Comparison of ENCODE assay signal across 21 cellular contexts in the genomic region with DNA sequence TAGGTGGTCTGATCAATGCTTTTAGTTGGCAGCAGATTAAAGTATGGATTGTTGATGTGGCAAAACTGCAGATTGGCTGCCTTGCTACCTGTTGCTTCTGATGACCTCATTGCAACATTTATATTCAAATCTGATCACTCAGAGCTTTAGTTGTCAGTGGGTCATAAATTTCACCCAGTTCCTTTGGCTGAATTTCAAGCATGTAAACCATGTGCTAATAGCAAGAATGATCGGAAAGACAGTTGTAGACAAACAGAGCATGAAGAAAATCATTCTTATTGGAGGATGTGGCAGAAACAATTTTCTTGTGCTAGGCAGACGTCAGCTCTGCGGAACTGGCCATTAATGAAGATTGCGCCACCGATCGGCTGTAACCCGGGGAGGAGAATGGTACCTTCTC.
DNase-seq lines count a peak whose midpoint lies in the region.
"Had no signal": no experiment of that assay in that cellular context is flagged by ENCODE, and none has a peak within 500 bp of the region (broad histone marks: within the 10 kb centered on the region; RNA-seq: fewer than 3 reads in every experiment).

No MANE protein-coding gene starts in this region.

- DNase-seq in M059J (ENCODE audit: low read depth) (peak; percentile 20), NCI-H226 (peak; percentile 61), kidney glomerular epithelial cell (lab: John Stamatoyannopoulos, UW) (peak; percentile 56), middle frontal gyrus (ENCODE audit: extremely low spot score, low spot score) (no peak), dedifferentiated amniotic fluid mesenchymal stem cell (ENCODE audit: extremely low spot score) (no peak)
- no peak for DNase-seq in activated CD4-positive, alpha-beta T cell treated with anti-CD3 and anti-CD28 coated beads for 48 hours
- DNase-seq: 8988T; ACHN; BE2C; C1 segment of cervical spinal cord; CD4-positive, alpha-beta memory T cell; CD4-positive, CD25-positive, alpha-beta regulatory T cell; CD8-positive, alpha-beta memory T cell; COR-L47; DMS 273 treated with DMSO at 0.1 percent for 48 hours; DMS153; DMS53; DMS79; DND-41; EL; GDM1 had no signal

Comparison
In these comparisons a context has a peak if more than half of its experiments do, and no peak if none do; other contexts are left out.
1. DNase-seq: peak in M059J (single experiment), NCI-H226 (single experiment) and kidney glomerular epithelial cell (single experiment); none in activated CD4-positive, alpha-beta T cell treated with anti-CD3 and anti-CD28 coated beads for 48 hours (single experiment), middle frontal gyrus (single experiment) and dedifferentiated amniotic fluid mesenchymal stem cell (single experiment).